8 cellular contexts compared by ENCODE assay signal in genomic region chr2:120012363-120012762, GRCh38. TPM values are rescaled to one million over a fixed set of nuclear protein-coding genes. Genes with fewer than 3 reads are reported as not detected.
DNase-seq lines count a peak whose midpoint lies in the region; ATAC-seq and TF ChIP-seq lines count a peak whose summit lies in the region.

No MANE protein-coding gene starts in this region.

- H3K27me3 ChIP-seq in right lobe of liver, result no peaks in the 10 kb centered on the region

- no peak for ATAC-seq in activated T-cell treated with anti-CD3 and anti-CD28 coated beads, Interleukin-2, amount 50 U/mL, for 72 hours (replicated peaks in 1 of 2)
- ATAC-seq in right lobe of liver (no peak), GM18858 (IDR thresholded peaks at IDR 0.05; ENCODE audit: unreplicated experiment) (no peak)

- H3K36me3 ChIP-seq in right lobe of liver, result no peaks in the 10 kb centered on the region

- no peak for TF ChIP-seq POLR2A in right lobe of liver (IDR thresholded peaks at IDR 0.05)

- peak overlapping the region; percentile 50 to 96 (median 95) for H3K27ac ChIP-seq in right lobe of liver

- H3K4me3 ChIP-seq in right lobe of liver, result peak overlapping the region; percentile 72 to 97 (median 77)

- intact Hi-C loops in right lobe of liver (cut with DNase I), result no loop called here

- H3K27ac Mint-ChIP-seq in activated T-cell treated with anti-CD3 and anti-CD28 coated beads, Interleukin-2, amount 50 U/mL, for 72 hours, result peak overlapping the region; percentile 32
- no peak overlapping the region for H3K27ac Mint-ChIP-seq in activated naive CD8-positive, alpha-beta T cell
- peak overlapping the region; percentile 87 for H3K27ac Mint-ChIP-seq in type B pancreatic cell

- peak overlapping the region; percentile 78 to 92 for H3K4me3 Mint-ChIP-seq in activated T-cell treated with anti-CD3 and anti-CD28 coated beads, Interleukin-2, amount 50 U/mL, for 72 hours
- peak overlapping the region; percentile 83 for H3K4me3 Mint-ChIP-seq in activated naive CD8-positive, alpha-beta T cell
- peak overlapping the region; percentile 86 for H3K4me3 Mint-ChIP-seq in type B pancreatic cell

- peak in 1 of 4 donors; percentile 8 for TF ChIP-seq CTCF in right lobe of liver (IDR thresholded peaks at IDR 0.05)
- no peak for TF ChIP-seq CTCF in type B pancreatic cell (conservative IDR thresholded peaks at IDR 0.05)

- peaks cover 0 to 6% (median 0%) of the 10 kb centered on the region in 4 donors for H3K4me1 ChIP-seq in right lobe of liver

- H3K27me3 Mint-ChIP-seq in activated T-cell treated with anti-CD3 and anti-CD28 coated beads, Interleukin-2, amount 50 U/mL, for 72 hours (ENCODE audit: low read depth), result no peaks in the 10 kb centered on the region
- H3K27me3 Mint-ChIP-seq in activated naive CD8-positive, alpha-beta T cell, result no peaks in the 10 kb centered on the region
- no peaks in the 10 kb centered on the region for H3K27me3 Mint-ChIP-seq in type B pancreatic cell

- H3K9me3 ChIP-seq in right lobe of liver, result no peaks in the 10 kb centered on the region

- no peak for DNase-seq in activated T-cell treated with anti-CD3 and anti-CD28 coated beads, Interleukin-2, amount 50 U/mL, for 72 hours
- DNase-seq in activated T-cell treated with anti-CD3 and anti-CD28 coated beads for 4 hours, result no peak
- no peak for DNase-seq in right lobe of liver
- DNase-seq in type B pancreatic cell (ENCODE audit: extremely low spot score, unreplicated experiment), result no peak
- DNase-seq in GF-D8 (lab: John Stamatoyannopoulos, UW), result no peak
- DNase-seq in NCI-H1417 (lab: John Stamatoyannopoulos, UW), result no peak

- no peaks in the 10 kb centered on the region for H3K9me3 Mint-ChIP-seq in activated T-cell treated with anti-CD3 and anti-CD28 coated beads, Interleukin-2, amount 50 U/mL, for 72 hours
- no peaks in the 10 kb centered on the region for H3K9me3 Mint-ChIP-seq in activated naive CD8-positive, alpha-beta T cell (ENCODE audit: low read depth)
- H3K9me3 Mint-ChIP-seq in type B pancreatic cell, result peaks cover 4% of the 10 kb centered on the region

- no peaks in the 10 kb centered on the region for H3K36me3 Mint-ChIP-seq in activated T-cell treated with anti-CD3 and anti-CD28 coated beads, Interleukin-2, amount 50 U/mL, for 72 hours (ENCODE audit: insufficient read depth in 2 of 2)
- peaks cover 3% of the 10 kb centered on the region for H3K36me3 Mint-ChIP-seq in activated naive CD8-positive, alpha-beta T cell
- peaks cover 8% of the 10 kb centered on the region for H3K36me3 Mint-ChIP-seq in type B pancreatic cell

- peaks cover 10% of the 10 kb centered on the region for H3K4me1 Mint-ChIP-seq in activated T-cell treated with anti-CD3 and anti-CD28 coated beads, Interleukin-2, amount 50 U/mL, for 72 hours (ENCODE audit: low read depth)
- H3K4me1 Mint-ChIP-seq in activated naive CD8-positive, alpha-beta T cell (ENCODE audit: low read depth), result peaks cover 18% of the 10 kb centered on the region
- H3K4me1 Mint-ChIP-seq in type B pancreatic cell (ENCODE audit: unreplicated experiment), result peaks cover 23% of the 10 kb centered on the region

- 18% methylated on average over 8 of the region's 8 CpGs for WGBS in right lobe of liver (ENCODE audit: insufficient coverage, low coverage, low lambda C conversion rate, missing lambda C conversion rate)

RNA-seq across cellular contexts. Expression of gene EPB41L5, which starts 0.5 kb away (rescaled TPM):
- 1 to 10 TPM; 4.1 to 5.3 TPM for total RNA-seq in activated T-cell treated with anti-CD3 and anti-CD28 coated beads, Interleukin-2, amount 50 U/mL, for 72 hours
- 10 to 100 TPM; 27.1 to 54.1 (median 43.3) TPM for total RNA-seq in right lobe of liver
- 29.3 and 37.6 TPM in 2 replicates for total RNA-seq in type B pancreatic cell (ENCODE audit: low replicate concordance)
